In the genomic region with DNA sequence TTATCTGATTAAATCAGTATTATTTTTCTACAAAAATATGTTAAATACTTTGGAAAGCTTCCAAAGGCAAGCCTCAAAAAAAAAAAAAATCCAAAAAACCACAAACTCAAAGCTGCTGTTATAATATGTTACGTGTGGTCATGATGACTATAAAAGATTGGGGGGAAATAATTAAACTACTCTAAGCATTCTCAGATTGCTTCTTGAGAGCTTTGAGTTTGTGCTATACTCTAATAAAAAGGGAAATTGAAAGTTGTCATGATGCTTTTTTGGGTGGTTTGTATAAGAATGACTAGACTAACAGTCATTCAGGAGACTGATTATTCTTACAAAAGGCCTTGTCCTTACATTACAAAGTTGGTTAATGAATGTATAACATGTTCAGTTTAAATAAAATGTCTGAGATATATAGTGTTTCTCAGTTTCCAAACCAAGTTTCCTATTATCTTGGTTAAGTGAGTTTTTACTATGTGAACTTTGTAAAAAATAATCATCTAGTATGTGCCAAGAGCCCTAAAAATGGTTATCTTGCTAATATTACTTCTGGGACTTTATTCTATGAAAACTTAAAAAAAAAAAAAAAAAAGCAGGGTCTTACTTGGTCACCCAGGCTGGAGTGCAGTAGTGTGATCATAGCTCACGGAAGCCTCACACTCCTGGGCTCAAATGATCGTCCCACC, we compare ENCODE assay signal across 12 cellular contexts.
DNase-seq lines count a peak whose midpoint lies in the region; ATAC-seq and TF ChIP-seq lines count a peak whose summit lies in the region.
"Had no signal": no experiment of that assay in that cellular context is flagged by ENCODE, and none has a peak within 500 bp of the region (broad histone marks: within the 10 kb centered on the region; RNA-seq: fewer than 3 reads in every experiment).

No MANE protein-coding gene starts in this region.

- DNase-seq in GM13976 (ENCODE audit: low spot score), result peak; percentile 50
- peak; percentile 53 for DNase-seq in GM20000 (ENCODE audit: low spot score)
- peak; percentile 60 for DNase-seq in fibroblast of peridontal ligament (ENCODE audit: extremely low read depth)
- no peak for DNase-seq in COLO668 (lab: John Stamatoyannopoulos, UW; ENCODE audit: unreplicated experiment)
- no peak for DNase-seq in NCI-H1417 (lab: John Stamatoyannopoulos, UW)
- DNase-seq in NCI-H82 (lab: John Stamatoyannopoulos, UW), result no peak
- DNase-seq in SW 1271 (lab: John Stamatoyannopoulos, UW), result no peak
- DNase-seq: activated effector memory CD4-positive, alpha-beta T cell treated with Interleukin-2 at 50 U/mL for 16 hours; DND-41; NCI-H1105 treated with DMSO at 0.1 percent for 48 hours; right cardiac atrium had no signal

- in situ Hi-C loops in GM13976 (cut with MboI; ENCODE audit: low sequenced_read_pairs, unreplicated experiment), result no loop called here

- ATAC-seq in HG03354 (IDR thresholded peaks at IDR 0.05; ENCODE audit: poor library complexity, severe bottlenecking, unreplicated experiment), result peak; percentile 78
- ATAC-seq: right cardiac atrium had no signal

- TF ChIP-seq CTCF in GM13976 (IDR thresholded peaks at IDR 0.05; ENCODE audit: borderline replicate concordance, control extremely low read depth, extremely low read depth, insufficient read depth, missing control alignments) (no peak), GM20000 (IDR thresholded peaks at IDR 0.05; ENCODE audit: extremely low read depth, missing control alignments) (no peak)

Comparison
In these comparisons a context has a peak if more than half of its experiments do, and no peak if none do; other contexts are left out.
1. DNase-seq: peak in GM13976 (single experiment), GM20000 (single experiment) and fibroblast of peridontal ligament (single experiment); none in COLO668 (single experiment), NCI-H1417 (0 of 3), NCI-H82 (single experiment) and SW 1271 (0 of 2).